16 cellular contexts compared by ENCODE assay signal in genomic region chr12:39510001-39510400, GRCh38.
DNase-seq lines count a peak whose midpoint lies in the region; ATAC-seq and TF ChIP-seq lines count a peak whose summit lies in the region.
"Had no signal": no experiment of that assay in that cellular context is flagged by ENCODE, and none has a peak within 500 bp of the region (broad histone marks: within the 10 kb centered on the region; RNA-seq: fewer than 3 reads in every experiment).

No MANE protein-coding gene starts in this region.

- H2BK15ac ChIP-seq in neuronal stem cell (ENCODE audit: low read length), result no peak overlapping the region

- no peak overlapping the region for H3K9ac ChIP-seq in HCT116 (ENCODE audit: low read length)
- no peak overlapping the region for H3K9ac ChIP-seq in neuronal stem cell (ENCODE audit: low read depth, low read length, poor library complexity)
- H3K9ac ChIP-seq: BLaER1 treated with 17β-estradiol and CSF1 and Interleukin-3, amounts not matched to agents 10 nM and 100 nM had no signal

- POLR2A ChIA-PET in HCT116 (lab: Charles Lee), result no interaction called here

- H3K9me3 ChIP-seq in HCT116 (ENCODE audit: control insufficient read depth in 1 of 2, insufficient read depth in 1 of 2, low read depth in 1 of 2, low read length in 2 of 2) (no peaks in the 10 kb centered on the region), neuronal stem cell (replicated peaks in 1 of 2; ENCODE audit: control insufficient read depth in 2 of 2, insufficient read depth in 1 of 2, low read depth in 1 of 2, low read length in 2 of 2) (peaks cover 1 to 17% of the 10 kb centered on the region in 2 donors), upper lobe of right lung (no peaks in the 10 kb centered on the region)
- H3K9me3 ChIP-seq: A549 had no signal

- no peak overlapping the region for H2BK12ac ChIP-seq in neuronal stem cell (ENCODE audit: low read length)

- peak overlapping the region; percentile 49 for H3K18ac ChIP-seq in neuronal stem cell (ENCODE audit: low read length)

- H3K79me2 ChIP-seq in HCT116 (ENCODE audit: insufficient read depth, low read length), result no peaks in the 10 kb centered on the region

- H3K23ac ChIP-seq in neuronal stem cell (ENCODE audit: low read depth, low read length, poor library complexity), result no peak overlapping the region

- peaks cover 2% of the 10 kb centered on the region for H3K79me1 ChIP-seq in neuronal stem cell (ENCODE audit: low read depth, low read length)

- no peak overlapping the region for H4K91ac ChIP-seq in neuronal stem cell (ENCODE audit: low read depth, low read length, poor library complexity)

- H3K36me3 ChIP-seq in HCT116 (ENCODE audit: control insufficient read depth in 1 of 2, insufficient read depth in 2 of 2, low read length in 2 of 2) (no peaks in the 10 kb centered on the region), neuronal stem cell (replicated peaks in 1 of 2; ENCODE audit: control insufficient read depth in 2 of 2, insufficient read depth in 2 of 2, low read length in 2 of 2) (no peaks in the 10 kb centered on the region), upper lobe of right lung (no peaks in the 10 kb centered on the region)
- H3K36me3 ChIP-seq: BLaER1 treated with 17β-estradiol and CSF1 and Interleukin-3, amounts not matched to agents 10 nM and 100 nM had no signal

- no peak overlapping the region for H2BK120ac ChIP-seq in neuronal stem cell (ENCODE audit: low read depth, low read length)

- H2BK5ac ChIP-seq in neuronal stem cell (ENCODE audit: low read length), result peak overlapping the region; percentile 72

- CTCF ChIA-PET in HCT116 (lab: Charles Lee), result no interaction called here

- H3K4ac ChIP-seq in neuronal stem cell (ENCODE audit: low read length), result no peak overlapping the region

- no peak overlapping the region for H4K8ac ChIP-seq in neuronal stem cell (ENCODE audit: low read depth, low read length)

- peak overlapping the region; percentile 14 for H3K14ac ChIP-seq in neuronal stem cell (ENCODE audit: low read length)

- DNase-seq in HCT116 (ENCODE audit: low read depth, low spot score) (no peak), neuronal stem cell (ENCODE audit: low spot score) (no peak), upper lobe of right lung (no peak), epidermal melanocyte (ENCODE audit: insufficient read length, low spot score) (no peak)
- no peak for DNase-seq in activated CD4-positive, CD25-positive, alpha-beta regulatory T cell treated with anti-CD3 and anti-CD28 coated beads, Interleukin-2, amount 50 U/mL, for 72 hours
- DNase-seq: Caco-2; Calu3; CD4-positive, alpha-beta T cell; CD8-positive, alpha-beta T cell; DMS79 treated with DMSO at 0.1 percent for 48 hours; GF-D8 had no signal

- peak overlapping the region; percentile 33 for H2AK5ac ChIP-seq in neuronal stem cell (ENCODE audit: low read depth, low read length)

- no peaks in the 10 kb centered on the region for H3K4me1 ChIP-seq in HCT116 (ENCODE audit: control insufficient read depth in 1 of 2, insufficient read depth in 2 of 2, low read length in 2 of 2)
- peaks cover 0 to 4% of the 10 kb centered on the region in 2 donors for H3K4me1 ChIP-seq in neuronal stem cell (ENCODE audit: control insufficient read depth in 2 of 2, insufficient read depth in 1 of 2, low read depth in 1 of 2, low read length in 2 of 2)
- H3K4me1 ChIP-seq in upper lobe of right lung, result no peaks in the 10 kb centered on the region
- H3K4me1 ChIP-seq: A549; BLaER1 treated with 17β-estradiol and CSF1 and Interleukin-3, amounts not matched to agents 10 nM and 100 nM; Caco-2 had no signal

- H3K4me3 ChIP-seq in HCT116 (replicated peaks in 1 of 2; ENCODE audit: low read depth in 1 of 2, low read length in 2 of 2) (no peak overlapping the region), neuronal stem cell (ENCODE audit: low read length in 2 of 2) (no peak overlapping the region), upper lobe of right lung (no peak overlapping the region)
- H3K4me3 ChIP-seq: A549; BLaER1 treated with 17β-estradiol and CSF1 and Interleukin-3, amounts not matched to agents 10 nM and 100 nM had no signal

- no TSS peak for BruUV-seq in HCT116 (replicated peaks; lab: Mats Ljungman, UMichigan)

- H3K4me2 ChIP-seq in HCT116 (ENCODE audit: low read length) (no peak overlapping the region), neuronal stem cell (ENCODE audit: insufficient read depth, low read length, poor library complexity, severe bottlenecking) (no peak overlapping the region)
- H3K4me2 ChIP-seq: A549; BLaER1 treated with 17β-estradiol and CSF1 and Interleukin-3, amounts not matched to agents 10 nM and 100 nM had no signal

- H3K9me2 ChIP-seq in HCT116 (ENCODE audit: insufficient read depth), result no peaks in the 10 kb centered on the region

- intact Hi-C loops in HCT116 (cut with micrococcal nuclease) (no loop called here), upper lobe of right lung (cut with DNase I) (no loop called here)

- no peak; a peak in 1 of 6 replicates for TF ChIP-seq CTCF in HCT116 (IDR thresholded peaks at IDR 0.05 in 2 of 3, conservative IDR thresholded peaks at IDR 0.05 in 1 of 3; ENCODE audit: borderline replicate concordance in 1 of 3, insufficient read depth in 1 of 3, low read depth in 2 of 3, low read length in 2 of 3)
- no peak for TF ChIP-seq CTCF in upper lobe of right lung (IDR thresholded peaks at IDR 0.05)

- no peak for TF ChIP-seq POLR2A in HCT116 (IDR thresholded peaks at IDR 0.05; ENCODE audit: borderline replicate concordance, extremely low read depth, insufficient read depth, insufficient read length)

- H2AFZ ChIP-seq in HCT116 (ENCODE audit: low read depth, low read length, poor library complexity, severe bottlenecking) (no peak overlapping the region), neuronal stem cell (ENCODE audit: low read length) (no peak overlapping the region)

- H3K27me3 ChIP-seq in HCT116 (ENCODE audit: insufficient read depth, low read length) (no peaks in the 10 kb centered on the region), neuronal stem cell (ENCODE audit: control insufficient read depth in 3 of 3, insufficient read depth in 3 of 3, low read depth in 1 of 3, low read length in 3 of 3) (no peaks in the 10 kb centered on the region), upper lobe of right lung (no peaks in the 10 kb centered on the region)
- H3K27me3 ChIP-seq: BLaER1 treated with 17β-estradiol and CSF1 and Interleukin-3, amounts not matched to agents 10 nM and 100 nM had no signal

- H3K27ac ChIP-seq in HCT116 (ENCODE audit: low read depth, low read length), result no peak overlapping the region
- H3K27ac ChIP-seq in neuronal stem cell (replicated peaks; ENCODE audit: low read length), result no peak overlapping the region
- H3K27ac ChIP-seq in upper lobe of right lung, result no peak overlapping the region
- H3K27ac ChIP-seq: 22Rv1; A549; BLaER1 treated with 17β-estradiol and CSF1 and Interleukin-3, amounts not matched to agents 10 nM and 100 nM; C4-2B had no signal

- no peak for TF ChIP-seq RAD21 in HCT116 (IDR thresholded peaks at IDR 0.05; ENCODE audit: low read depth)

- no CpG with 5 or more reads among the region's 1 CpG for WGBS in neuronal stem cell (ENCODE audit: extremely low coverage in 2 of 2, insufficient read length in 2 of 2, insufficient replicate concordance in 1 of 2), 2 donors

- no peaks in the 10 kb centered on the region for H4K20me1 ChIP-seq in HCT116 (ENCODE audit: insufficient read depth)
- H4K20me1 ChIP-seq: BLaER1 treated with 17β-estradiol and CSF1 and Interleukin-3, amounts not matched to agents 10 nM and 100 nM had no signal

- RAD21 ChIA-PET in HCT116 (lab: Charles Lee; ENCODE audit: low non-redundant PET in 1 of 2, low total read pairs in 2 of 2, uncharacterized antibody in 2 of 2, unreplicated experiment in 2 of 2), result no interaction called here

- ATAC-seq in HCT116, result peak; percentile 67
- ATAC-seq in upper lobe of right lung, result peak; percentile 16
- ATAC-seq in HG03565 (IDR thresholded peaks at IDR 0.05; ENCODE audit: unreplicated experiment), result no peak
- ATAC-seq: CD8-positive, alpha-beta T cell had no signal

TF ChIP-seq in HCT116, 20 proteins besides CTCF, POLR2A, EP300 and RAD21:
- TF ChIP-seq REST (IDR thresholded peaks at IDR 0.05; ENCODE audit: low read depth), result no peak
- TF ChIP-seq CEBPB (IDR thresholded peaks at IDR 0.05; ENCODE audit: low read depth), result no peak
- TF ChIP-seq JUND (IDR thresholded peaks at IDR 0.05), result no peak
